8 cellular contexts compared by ENCODE assay signal in genomic region chr1:9234223-9235122, GRCh38. TPM values are rescaled to one million over a fixed set of nuclear protein-coding genes. Genes with fewer than 3 reads are reported as not detected.
DNase-seq lines count a peak whose midpoint lies in the region; ATAC-seq and TF ChIP-seq lines count a peak whose summit lies in the region.

H6PD (plus strand) TSS chr1:9234774; CDS start chr1:9244935, 10,161 bp downstream.

- peak; percentile 71 to 85 (median 77) for DNase-seq in CD4-positive, alpha-beta memory T cell
- DNase-seq in OCI-LY7 (ENCODE audit: low spot score) (peak; percentile 89), activated T-cell treated with anti-CD3 and anti-CD28 coated beads for 48 hours (ENCODE audit: low read depth) (peak; percentile 71), erythroblast (lab: John Stamatoyannopoulos, UW) (peak; percentile 92)
- DNase-seq in stimulated activated CD8-positive, alpha-beta memory T cell treated with anti-CD3 and anti-CD28 coated beads, Interleukin-7, amount 100 ng/mL, for 24 hours (ENCODE audit: low read depth) = peak; percentile 47

- POLR2A ChIA-PET in CD4-positive, alpha-beta memory T cell (lab: Charles Lee; ENCODE audit: partially characterized antibody) = interaction anchor here (0.5 to 1.7 kb wide), 8 partner anchors 15 to 358 kb away, joined by 3 to 14 read pairs (median 4); partner anchors contain the start of genes ENO1 and GPR157
- POLR2A ChIA-PET in OCI-LY7 (lab: Charles Lee) = interaction anchor here (0.5 to 0.6 kb wide), 3 partner anchors 166 to 1664 kb away, joined by 3 to 6 read pairs (median 4); no protein-coding TSS in a partner anchor

- H3K9me3 ChIP-seq in CD4-positive, alpha-beta memory T cell (ENCODE audit: control insufficient read depth in 1 of 2, low read length in 2 of 2) = no peaks in the 10 kb centered on the region
- H3K9me3 ChIP-seq in OCI-LY7 (ENCODE audit: low read length) (no peaks in the 10 kb centered on the region), muscle layer of colon (ENCODE audit: low read length) (no peaks in the 10 kb centered on the region)

- H3K27me3 ChIP-seq in CD4-positive, alpha-beta memory T cell (ENCODE audit: insufficient read depth, low read length) = no peaks in the 10 kb centered on the region
- no peaks in the 10 kb centered on the region for H3K27me3 ChIP-seq in muscle layer of colon (ENCODE audit: control insufficient read depth in 1 of 2, insufficient read depth in 2 of 2, low read length in 2 of 2)

- peaks cover 32% of the 10 kb centered on the region for H3K4me1 ChIP-seq in CD4-positive, alpha-beta memory T cell (ENCODE audit: insufficient read depth, low read length)
- peaks cover 31% of the 10 kb centered on the region for H3K4me1 ChIP-seq in OCI-LY7 (ENCODE audit: insufficient read depth, low read length, poor library complexity, severe bottlenecking)
- H3K4me1 ChIP-seq in muscle layer of colon (ENCODE audit: insufficient read depth, low read length) = peaks cover 35% of the 10 kb centered on the region

- no peaks in the 10 kb centered on the region for H4K20me1 ChIP-seq in OCI-LY7 (ENCODE audit: insufficient read depth, low read length)

- H3K4me3 ChIP-seq in CD4-positive, alpha-beta memory T cell (ENCODE audit: low read length in 2 of 2) = peak within 1 kb of the TSS; percentile 70 to 76
- H3K4me3 ChIP-seq in OCI-LY7 (ENCODE audit: low read depth, low read length, poor library complexity, severe bottlenecking) (peak within 1 kb of the TSS; percentile 84), muscle layer of colon (ENCODE audit: low read depth in 1 of 2, low read length in 2 of 2) (peak within 1 kb of the TSS; percentile 79 to 87)

- CTCF ChIA-PET in CD4-positive, alpha-beta memory T cell (lab: Charles Lee; ENCODE audit: partially characterized antibody) = interaction anchor here (1.0 to 1.6 kb wide), 3 partner anchors 55 to 256 kb away, joined by 3 to 7 read pairs (median 7); no protein-coding TSS in a partner anchor
- CTCF ChIA-PET in OCI-LY7 (lab: Charles Lee; ENCODE audit: unreplicated experiment) = interaction anchor here (0.6 to 1.1 kb wide), 4 partner anchors 59 to 483 kb away, joined by 3 read pairs; no protein-coding TSS in a partner anchor

- peak within 1 kb of the TSS; percentile 93 to 99 (median 99) for H3K27ac Mint-ChIP-seq in CD4-positive, alpha-beta memory T cell

- peak within 1 kb of the TSS; percentile 79 for H3K27ac ChIP-seq in CD4-positive, alpha-beta memory T cell (ENCODE audit: low read depth, low read length)
- H3K27ac ChIP-seq in OCI-LY7 (ENCODE audit: low read depth, low read length, poor library complexity, severe bottlenecking) = peak within 1 kb of the TSS; percentile 60
- peak within 1 kb of the TSS; percentile 82 for H3K27ac ChIP-seq in muscle layer of colon (ENCODE audit: low read depth, low read length)

- H3K36me3 ChIP-seq in CD4-positive, alpha-beta memory T cell (ENCODE audit: insufficient read depth, low read length) = no peaks in the 10 kb centered on the region
- no peaks in the 10 kb centered on the region for H3K36me3 ChIP-seq in OCI-LY7 (ENCODE audit: insufficient read depth, low read length)
- no peaks in the 10 kb centered on the region for H3K36me3 ChIP-seq in muscle layer of colon (ENCODE audit: insufficient read depth, low read length)

- H3K79me2 ChIP-seq in OCI-LY7 (ENCODE audit: insufficient read depth, low read depth, low read length) = peaks cover 8% of the 10 kb centered on the region; the same call in 1 of the 2 replicates

- no TSS peak for BruUV-seq in OCI-LY7 (replicated peaks; lab: Mats Ljungman, UMichigan)

- no peaks in the 10 kb centered on the region for H3K27me3 Mint-ChIP-seq in CD4-positive, alpha-beta memory T cell

- intact Hi-C loops in CD4-positive, alpha-beta memory T cell (cut with micrococcal nuclease) = loop anchor here (1.0 to 5.0 kb wide), 2 partner anchors 105 to 193 kb away; partner anchors contain the start of gene GPR157
- intact Hi-C loops in OCI-LY7 (cut with micrococcal nuclease; ENCODE audit: unreplicated experiment) = no loop called here

- no peaks in the 10 kb centered on the region for H3K9me2 ChIP-seq in OCI-LY7 (ENCODE audit: insufficient read depth, low read length)

- peak within 1 kb of the TSS; percentile 91 for H3K4me2 ChIP-seq in OCI-LY7 (ENCODE audit: low read length)

- H3K4me1 Mint-ChIP-seq in CD4-positive, alpha-beta memory T cell = peaks cover 23 to 49% (median 35%) of the 10 kb centered on the region in 4 donors

- H2AFZ ChIP-seq in OCI-LY7 (ENCODE audit: low read length) = peak within 1 kb of the TSS; percentile 98

- peaks cover 0 to 5% of the 10 kb centered on the region in 2 donors for H3K36me3 Mint-ChIP-seq in CD4-positive, alpha-beta memory T cell

- H3K9me3 Mint-ChIP-seq in CD4-positive, alpha-beta memory T cell = no peaks in the 10 kb centered on the region

- H3K4me3 Mint-ChIP-seq in CD4-positive, alpha-beta memory T cell = peak within 1 kb of the TSS; percentile 95 to 98 (median 96)

- ATAC-seq in HG03439 (IDR thresholded peaks at IDR 0.05; ENCODE audit: unreplicated experiment) = peak; percentile 80

- H3K9ac ChIP-seq in muscle layer of colon (ENCODE audit: low read length) = peak within 1 kb of the TSS; percentile 97

- TF ChIP-seq POLR2A in GM19193 (IDR thresholded peaks at IDR 0.05; ENCODE audit: extremely low read depth, insufficient read depth, insufficient read length) (peak; percentile 96), erythroblast (IDR thresholded peaks at IDR 0.05; ENCODE audit: low read length) (peak; percentile 58)

- peak; percentile 65 for TF ChIP-seq CTCF in OCI-LY7 (conservative IDR thresholded peaks at IDR 0.05; ENCODE audit: low read length)

RNA-seq across cellular contexts. Expression of gene H6PD, which starts in this region (rescaled TPM):
- total RNA-seq in CD4-positive, alpha-beta memory T cell = 10 to 100 TPM; 17.3 to 18.8 TPM
- 10 to 100 TPM in 1 of 2 donors, 1 to 10 TPM in 1; 5.5 to 14.0 TPM for polyA plus RNA-seq in CD4-positive, alpha-beta memory T cell
- total RNA-seq in OCI-LY7 (2014; rRNA removed; shearing (Covaris generic)) = 8.2 and 8.5 TPM in 2 replicates
- total RNA-seq in OCI-LY7 (2022) = 22.1 TPM in 2 replicates

Comparison
In these comparisons a context has a peak if more than half of its experiments do, and no peak if none do; other contexts are left out.
1. Peak in every context shown above with its lines: DNase-seq, ATAC-seq, H3K4me3 ChIP-seq and H3K27ac ChIP-seq.